Comparison of ENCODE assay signal across 1 cellular context in the genomic region with DNA sequence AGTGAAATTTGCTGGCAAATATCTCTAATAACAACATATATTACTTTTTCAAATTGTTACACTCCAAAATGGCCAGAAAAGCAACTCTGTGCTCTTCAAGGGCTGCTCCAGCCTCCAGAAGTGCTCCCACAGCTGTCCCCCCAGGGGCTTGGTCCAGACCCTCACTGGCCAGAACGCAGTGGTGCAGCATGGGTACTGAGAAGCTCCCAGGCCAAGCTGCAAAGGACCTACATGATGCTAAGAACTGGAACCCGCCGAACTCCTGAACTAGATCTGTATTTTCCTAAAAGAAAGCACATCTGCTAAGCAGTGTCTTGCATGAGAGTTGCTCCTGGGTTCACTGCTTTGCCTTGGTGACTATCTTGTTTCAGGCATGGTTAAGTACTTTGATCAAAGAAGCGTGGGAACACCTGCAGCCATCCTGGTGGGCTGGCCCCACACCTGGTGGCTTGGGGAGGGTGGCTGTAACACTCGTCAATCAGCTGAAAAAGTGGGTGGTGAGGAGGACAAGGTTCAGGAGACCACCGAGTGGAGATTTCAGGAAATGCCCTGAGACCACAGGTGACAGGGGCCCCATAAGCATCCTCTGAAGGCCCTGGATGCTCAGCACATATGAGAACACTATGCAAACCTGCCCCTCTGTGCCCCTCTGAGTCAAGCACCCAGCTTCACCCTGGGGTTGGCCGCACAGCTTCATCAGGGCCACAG.
TF ChIP-seq lines count a peak whose summit lies in the region.

No MANE protein-coding gene starts in this region.

TF ChIP-seq in HepG2, 621 proteins besides CTCF, POLR2A, EP300 and RAD21 (continued from another document):
- TF ChIP-seq, protein P1, sequence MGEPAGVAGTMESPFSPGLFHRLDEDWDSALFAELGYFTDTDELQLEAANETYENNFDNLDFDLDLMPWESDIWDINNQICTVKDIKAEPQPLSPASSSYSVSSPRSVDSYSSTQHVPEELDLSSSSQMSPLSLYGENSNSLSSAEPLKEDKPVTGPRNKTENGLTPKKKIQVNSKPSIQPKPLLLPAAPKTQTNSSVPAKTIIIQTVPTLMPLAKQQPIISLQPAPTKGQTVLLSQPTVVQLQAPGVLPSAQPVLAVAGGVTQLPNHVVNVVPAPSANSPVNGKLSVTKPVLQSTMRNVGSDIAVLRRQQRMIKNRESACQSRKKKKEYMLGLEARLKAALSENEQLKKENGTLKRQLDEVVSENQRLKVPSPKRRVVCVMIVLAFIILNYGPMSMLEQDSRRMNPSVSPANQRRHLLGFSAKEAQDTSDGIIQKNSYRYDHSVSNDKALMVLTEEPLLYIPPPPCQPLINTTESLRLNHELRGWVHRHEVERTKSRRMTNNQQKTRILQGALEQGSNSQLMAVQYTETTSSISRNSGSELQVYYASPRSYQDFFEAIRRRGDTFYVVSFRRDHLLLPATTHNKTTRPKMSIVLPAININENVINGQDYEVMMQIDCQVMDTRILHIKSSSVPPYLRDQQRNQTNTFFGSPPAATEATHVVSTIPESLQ (CRISPR knock-in tag; conservative IDR thresholded peaks at IDR 0.05): no peak
- TF ChIP-seq, protein P2, sequence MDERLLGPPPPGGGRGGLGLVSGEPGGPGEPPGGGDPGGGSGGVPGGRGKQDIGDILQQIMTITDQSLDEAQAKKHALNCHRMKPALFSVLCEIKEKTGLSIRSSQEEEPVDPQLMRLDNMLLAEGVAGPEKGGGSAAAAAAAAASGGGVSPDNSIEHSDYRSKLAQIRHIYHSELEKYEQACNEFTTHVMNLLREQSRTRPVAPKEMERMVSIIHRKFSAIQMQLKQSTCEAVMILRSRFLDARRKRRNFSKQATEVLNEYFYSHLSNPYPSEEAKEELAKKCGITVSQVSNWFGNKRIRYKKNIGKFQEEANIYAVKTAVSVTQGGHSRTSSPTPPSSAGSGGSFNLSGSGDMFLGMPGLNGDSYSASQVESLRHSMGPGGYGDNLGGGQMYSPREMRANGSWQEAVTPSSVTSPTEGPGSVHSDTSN (CRISPR knock-in tag; IDR thresholded peaks at IDR 0.05): no peak
- no peak for TF ChIP-seq SMAD3 (CRISPR knock-in tag; IDR thresholded peaks at IDR 0.05)
TF ChIP-seq in HepG2: peak in this region for 0.
